In the genomic region with DNA sequence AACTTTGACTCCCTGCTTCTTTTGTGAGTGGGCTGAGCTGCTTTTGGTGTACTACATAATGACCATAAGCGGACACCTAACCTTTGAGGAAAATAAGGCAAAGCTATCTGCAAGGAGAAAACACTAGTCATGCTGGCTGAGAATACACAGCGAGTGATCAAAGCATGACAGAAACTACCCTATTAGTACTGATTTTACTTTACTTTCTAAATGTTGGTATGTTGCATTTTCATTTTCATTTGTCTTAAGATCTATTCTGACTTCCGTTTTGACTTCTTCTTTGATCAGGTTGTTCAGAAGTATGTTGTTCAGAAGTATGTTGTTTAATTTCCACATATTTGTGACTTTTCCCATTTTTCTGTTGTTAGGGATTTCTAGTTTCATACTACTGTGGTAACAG, we compare ENCODE assay signal across 16 cellular contexts.
A peak's percentile ranks its signal among the peaks of the same experiment; 100 is the strongest.
DNase-seq lines count a peak whose midpoint lies in the region; ATAC-seq, FAIRE-seq and TF ChIP-seq lines count a peak whose summit lies in the region.
"Had no signal": no experiment of that assay in that cellular context is flagged by ENCODE, and none has a peak within 500 bp of the region (broad histone marks: within the 10 kb centered on the region; RNA-seq: fewer than 3 reads in every experiment).

No MANE protein-coding gene starts in this region.

- RAD21 ChIA-PET in GM12878 (lab: Charles Lee; ENCODE audit: unreplicated experiment), result no interaction called here

- WGBS in GM12878 (ENCODE audit: insufficient coverage, insufficient replicate concordance, low lambda C conversion rate, missing lambda C conversion rate), result 16% methylated on average over 3 of the region's 3 CpGs

- H3K27me3 Mint-ChIP-seq in activated CD4-positive, alpha-beta memory T cell treated with anti-CD3 and anti-CD28 coated beads for 36 hours, result no peaks in the 10 kb centered on the region
- H3K27me3 Mint-ChIP-seq: CD4-positive, alpha-beta T cell had no signal

- no TSS peak for BruUV-seq in GM12878 (replicated peaks; lab: Mats Ljungman, UMichigan)

- H3K36me3 Mint-ChIP-seq in activated CD4-positive, alpha-beta memory T cell treated with anti-CD3 and anti-CD28 coated beads for 36 hours, result no peaks in the 10 kb centered on the region

- H3K27ac Mint-ChIP-seq in activated CD4-positive, alpha-beta memory T cell treated with anti-CD3 and anti-CD28 coated beads for 36 hours, result no peak overlapping the region
- H3K27ac Mint-ChIP-seq: CD4-positive, alpha-beta T cell had no signal

- in situ Hi-C loops in GM12878 (cut with MboI), result no loop called here

- H3K9me3 ChIP-seq in GM12878 (replicated peaks; ENCODE audit: control insufficient read depth, insufficient read depth, low read length), result no peaks in the 10 kb centered on the region

- H3K9me3 Mint-ChIP-seq in activated CD4-positive, alpha-beta memory T cell treated with anti-CD3 and anti-CD28 coated beads for 36 hours, result peaks cover 6% of the 10 kb centered on the region
- H3K9me3 Mint-ChIP-seq: CD4-positive, alpha-beta T cell had no signal

- peak; percentile 12 for DNase-seq in GM12878 (ENCODE audit: low read depth, low spot score)
- DNase-seq in activated CD4-positive, alpha-beta memory T cell treated with anti-CD3 and anti-CD28 coated beads for 36 hours, result no peak
- no peak for DNase-seq in activated CD4-positive, alpha-beta T cell treated with anti-CD3 and anti-CD28 coated beads, Interleukin-2, amount 50 U/mL, for 1 hour
- no peak for DNase-seq in activated CD8-positive, alpha-beta memory T cell treated with anti-CD3 and anti-CD28 coated beads for 24 hours
- DNase-seq: activated CD4-positive, CD25-positive, alpha-beta regulatory T cell treated with anti-CD3 and anti-CD28 coated beads, Interleukin-2, amount 50 U/mL, for 72 hours; CD4-positive, alpha-beta T cell; effector CD4-positive, alpha-beta T cell; H7; KBM-7; NCI-H2081 treated with DMSO at 0.1 percent for 48 hours; stimulated activated CD4-positive, alpha-beta T cell treated with anti-CD3 and anti-CD28 coated beads, Interleukin-4, amount 100 ng/mL, for 4 hours had no signal

- no peaks in the 10 kb centered on the region for H3K4me1 Mint-ChIP-seq in activated CD4-positive, alpha-beta memory T cell treated with anti-CD3 and anti-CD28 coated beads for 36 hours (ENCODE audit: low read depth)

- FAIRE-seq in GM12878 (lab: Jason Lieb, UNC), result peak; percentile 61
- FAIRE-seq: frontal cortex, islet of Langerhans had no signal

- no peaks in the 10 kb centered on the region for H3K79me2 ChIP-seq in GM12878 (ENCODE audit: control insufficient read depth, insufficient read depth, low read length)

- CTCF ChIA-PET in GM12878 (lab: Yijun Ruan, JAX), result no interaction called here
- CTCF ChIA-PET in activated CD4-positive, alpha-beta memory T cell treated with anti-CD3 and anti-CD28 coated beads for 36 hours (lab: Charles Lee), result no interaction called here

- peaks cover 4% of the 10 kb centered on the region; the same call in 1 of the 2 replicates for H3K4me1 ChIP-seq in GM12878 (ENCODE audit: control insufficient read depth, insufficient read depth, low read length)

- TF ChIP-seq CTCF in GM12878 (IDR thresholded peaks at IDR 0.05 in 2 of 3, conservative IDR thresholded peaks at IDR 0.05 in 1 of 3; ENCODE audit: control insufficient read depth in 2 of 3, extremely low read depth in 1 of 3, insufficient read depth in 1 of 3, low read depth in 3 of 3, low read length in 3 of 3), result no peak

- no peak overlapping the region for H3K4me3 Mint-ChIP-seq in activated CD4-positive, alpha-beta memory T cell treated with anti-CD3 and anti-CD28 coated beads for 36 hours
- H3K4me3 Mint-ChIP-seq: CD4-positive, alpha-beta T cell had no signal

- no peak overlapping the region for H3K27ac ChIP-seq in GM12878 (ENCODE audit: control insufficient read depth, insufficient read depth)

- intact Hi-C loops in GM12878 (cut with micrococcal nuclease; ENCODE audit: unreplicated experiment), result no loop called here
- intact Hi-C loops in activated CD4-positive, alpha-beta memory T cell treated with anti-CD3 and anti-CD28 coated beads for 36 hours (cut with micrococcal nuclease), result no loop called here

- no peak overlapping the region for H2AFZ ChIP-seq in GM12878 (ENCODE audit: control insufficient read depth, low read depth, low read length)

- no peaks in the 10 kb centered on the region for H3K36me3 ChIP-seq in GM12878 (ENCODE audit: control insufficient read depth in 2 of 2, insufficient read depth in 2 of 2, low read length in 1 of 2)

- no peak for TF ChIP-seq EP300 in GM12878 (IDR thresholded peaks at IDR 0.05; ENCODE audit: borderline replicate concordance in 1 of 2, control insufficient read depth in 1 of 2, low read depth in 2 of 2, low read length in 2 of 2)

- no peaks in the 10 kb centered on the region for H4K20me1 ChIP-seq in GM12878 (ENCODE audit: control insufficient read depth, insufficient read depth)

- H3K9ac ChIP-seq in GM12878 (ENCODE audit: control insufficient read depth, insufficient read depth, low read length), result no peak overlapping the region

- ATAC-seq in GM19025 (IDR thresholded peaks at IDR 0.05; ENCODE audit: low read depth, unreplicated experiment) (peak; percentile 98), GM21737 (IDR thresholded peaks at IDR 0.05; ENCODE audit: unreplicated experiment) (peak; percentile 71), HG03095 (IDR thresholded peaks at IDR 0.05; ENCODE audit: unreplicated experiment) (peak; percentile 97), GM12878 (peak; percentile 93)

- no peak for TF ChIP-seq POLR2A in GM12878 (IDR thresholded peaks at IDR 0.05; ENCODE audit: low read depth, low read length)

- SMC1A ChIA-PET in GM12878 (lab: Charles Lee; ENCODE audit: uncharacterized antibody, unreplicated experiment), result no interaction called here

- no peaks in the 10 kb centered on the region for H3K27me3 ChIP-seq in GM12878 (replicated peaks in 1 of 2; ENCODE audit: control insufficient read depth in 2 of 2, insufficient read depth in 2 of 2, low read length in 1 of 2)

- POLR2A ChIA-PET in GM12878 (lab: Charles Lee), result no interaction called here
- POLR2A ChIA-PET in activated CD4-positive, alpha-beta memory T cell treated with anti-CD3 and anti-CD28 coated beads for 36 hours (lab: Charles Lee), result no interaction called here

- H3K4me2 ChIP-seq in GM12878 (ENCODE audit: control insufficient read depth, insufficient read depth), result peak overlapping the region; percentile 48; the same call in 1 of the 2 replicates

- no peak for TF ChIP-seq RAD21 in GM12878 (IDR thresholded peaks at IDR 0.05; ENCODE audit: insufficient read depth, low read depth, low read length)

- H3K4me3 ChIP-seq in GM12878, result no peak overlapping the region

TF ChIP-seq in GM12878, 131 proteins besides CTCF, POLR2A, EP300 and RAD21:
- TF ChIP-seq ATF7 (IDR thresholded peaks at IDR 0.05; ENCODE audit: low read depth) (no peak), NR2C2 (IDR thresholded peaks at IDR 0.05; ENCODE audit: borderline replicate concordance, control insufficient read depth, insufficient read length, low read depth) (no peak), RUNX3 (IDR thresholded peaks at IDR 0.05; ENCODE audit: low read length) (peak; percentile 32; the same call in 1 of the 2 replicates), ZNF217 (IDR thresholded peaks at IDR 0.05) (peak; percentile 58; the same call in 1 of the 2 replicates), ETV6 (conservative IDR thresholded peaks at IDR 0.05 in 1 of 2, IDR thresholded peaks at IDR 0.05 in 1 of 2; ENCODE audit: borderline replicate concordance in 1 of 2, low read depth in 1 of 2) (peak in 1 of 2 experiments; percentile 23; a peak in 1 of 4 replicates), BHLHE40 (IDR thresholded peaks at IDR 0.05; ENCODE audit: borderline replicate concordance in 1 of 2, low read depth in 2 of 2, low read length in 1 of 2) (peak; percentile 58 to 62; a peak in 3 of 4 replicates), FOXM1 (IDR thresholded peaks at IDR 0.05; ENCODE audit: low read depth, low read length) (no peak), POLR2AphosphoS5 (IDR thresholded peaks at IDR 0.05; ENCODE audit: low read length) (no peak), TAF1 (IDR thresholded peaks at IDR 0.05; ENCODE audit: borderline replicate concordance, low read depth, low read length) (no peak), TCF7 (IDR thresholded peaks at IDR 0.05; ENCODE audit: borderline replicate concordance) (peak; percentile 62; the same call in 1 of the 2 replicates), TCF12 (IDR thresholded peaks at IDR 0.05; ENCODE audit: low read depth, low read length) (no peak), IRF4 (IDR thresholded peaks at IDR 0.05; ENCODE audit: low read depth, low read length) (peak; percentile 70; the same call in 1 of the 2 replicates), JUNB (IDR thresholded peaks at IDR 0.05) (peak; percentile 69), KAT2A (conservative IDR thresholded peaks at IDR 0.05; ENCODE audit: control insufficient read depth, low read depth, low read length) (no peak)
TF ChIP-seq in GM12878: peak in this region for 7.
